9 cellular contexts compared by ENCODE assay signal in the genomic region with DNA sequence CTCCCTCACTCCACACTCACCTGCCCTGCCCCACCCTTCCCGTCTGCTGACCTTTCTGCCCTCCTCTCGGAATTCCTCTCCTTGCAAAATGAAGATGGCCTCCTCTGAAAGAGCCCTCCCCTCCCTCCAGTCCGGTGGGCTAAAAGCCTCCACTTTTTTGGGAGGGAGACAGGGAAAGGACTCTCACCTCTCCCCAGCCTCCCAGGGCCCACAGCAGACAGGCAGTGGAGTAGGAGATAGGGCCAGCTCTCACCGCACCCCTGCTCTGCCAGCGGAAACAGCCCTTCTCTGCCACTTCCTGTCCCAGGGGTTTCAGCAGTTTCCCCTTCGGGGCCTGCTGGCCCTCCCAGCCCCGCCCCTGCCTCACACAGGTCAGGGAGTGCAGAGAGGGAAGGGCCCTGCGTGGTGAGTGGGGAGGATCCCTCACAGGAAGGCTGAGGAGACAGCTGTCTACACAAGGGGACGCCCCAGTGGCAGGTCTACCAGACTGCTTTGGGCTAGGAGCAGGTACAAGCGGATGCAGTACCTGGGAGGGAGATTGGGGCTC. TPM values are rescaled to one million over a fixed set of nuclear protein-coding genes. Genes with fewer than 3 reads are reported as not detected.
A peak's percentile ranks its signal among the peaks of the same experiment; 100 is the strongest.
DNase-seq lines count a peak whose midpoint lies in the region; ATAC-seq, FAIRE-seq and TF ChIP-seq lines count a peak whose summit lies in the region.
"Had no signal": no experiment of that assay in that cellular context is flagged by ENCODE, and none has a peak within 500 bp of the region (broad histone marks: within the 10 kb centered on the region; RNA-seq: fewer than 3 reads in every experiment).

No MANE protein-coding gene starts in this region.

- no peak overlapping the region for H3K27ac Mint-ChIP-seq in glutamatergic neuron (ENCODE audit: unreplicated experiment)

- CTCF ChIA-PET in RWPE1 (lab: Yijun Ruan, JAX): no interaction called here

- no peak overlapping the region for H3K4me3 ChIP-seq in muscle layer of duodenum (ENCODE audit: low read depth in 1 of 2, low read length in 2 of 2)
- peak overlapping the region in 2 of 4 donors; percentile 6 to 21 for H3K4me3 ChIP-seq in upper lobe of left lung
- H3K4me3 ChIP-seq: tibial artery had no signal

- no peak for TF ChIP-seq CTCF in RWPE1 (conservative IDR thresholded peaks at IDR 0.05; ENCODE audit: low read depth)
- TF ChIP-seq CTCF in upper lobe of left lung (IDR thresholded peaks at IDR 0.05): no peak
- no peak for TF ChIP-seq CTCF in glutamatergic neuron (IDR thresholded peaks at IDR 0.05; ENCODE audit: partially characterized antibody, unreplicated experiment)

- no peaks in the 10 kb centered on the region for H3K4me1 Mint-ChIP-seq in glutamatergic neuron (ENCODE audit: low read depth, unreplicated experiment)

- no peak for TF ChIP-seq EP300 in upper lobe of left lung (IDR thresholded peaks at IDR 0.05)

- WGBS in upper lobe of left lung, 2 donors: 0 to 44% methylated on average over 1 to 10 of the region's 10 CpGs

- POLR2A ChIA-PET in RWPE1 (lab: Yijun Ruan, JAX; ENCODE audit: low non-redundant PET): no interaction called here

- H3K27me3 ChIP-seq in muscle layer of duodenum (ENCODE audit: low read depth, low read length): no peaks in the 10 kb centered on the region
- H3K27me3 ChIP-seq in upper lobe of left lung: no peaks in the 10 kb centered on the region
- H3K27me3 ChIP-seq: tibial artery had no signal

- no peak overlapping the region for H3K4me3 Mint-ChIP-seq in glutamatergic neuron (ENCODE audit: unreplicated experiment)

- H3K27ac ChIP-seq in RWPE1 (peak overlapping the region; percentile 45), muscle layer of duodenum (ENCODE audit: low read length) (peak overlapping the region; percentile 31), upper lobe of left lung (peak overlapping the region; percentile 62 to 81 (median 69))
- H3K27ac ChIP-seq: tibial artery had no signal

- H3K9me3 ChIP-seq in muscle layer of duodenum (ENCODE audit: control insufficient read depth in 1 of 2, low read length in 2 of 2) (no peaks in the 10 kb centered on the region), upper lobe of left lung (no peaks in the 10 kb centered on the region)
- H3K9me3 ChIP-seq: tibial artery had no signal

- peaks cover 0 to 2% of the 10 kb centered on the region in 2 donors for H3K4me1 ChIP-seq in muscle layer of duodenum (ENCODE audit: control insufficient read depth in 1 of 2, insufficient read depth in 2 of 2, low read length in 2 of 2)
- peaks cover 0 to 23% (median 14%) of the 10 kb centered on the region in 4 donors for H3K4me1 ChIP-seq in upper lobe of left lung
- H3K4me1 ChIP-seq: tibial artery had no signal

- DNase-seq in RWPE1 (ENCODE audit: low spot score) (no peak), activated gamma-delta T cell (lab: John Stamatoyannopoulos, UW) (peak; percentile 67), upper lobe of left lung (peak; percentile 71 to 74), glutamatergic neuron (no peak), RCC 7860 (ENCODE audit: low spot score) (no peak)

- H3K36me3 Mint-ChIP-seq in glutamatergic neuron (ENCODE audit: unreplicated experiment): no peaks in the 10 kb centered on the region

- FAIRE-seq in RCC 7860 (lab: Jason Lieb, UNC): no peak

- ATAC-seq in GM19043 (IDR thresholded peaks at IDR 0.05; ENCODE audit: low read depth, unreplicated experiment) (peak; percentile 99), HG03064 (IDR thresholded peaks at IDR 0.05; ENCODE audit: low read depth, unreplicated experiment) (peak; percentile 99), upper lobe of left lung (ENCODE audit: low FRiP score in 2 of 2) (peak; percentile 77 to 81)

- H3K36me3 ChIP-seq in muscle layer of duodenum (ENCODE audit: control insufficient read depth in 1 of 2, insufficient read depth in 2 of 2, low read length in 2 of 2) (no peaks in the 10 kb centered on the region), upper lobe of left lung (no peaks in the 10 kb centered on the region)
- H3K36me3 ChIP-seq: tibial artery had no signal

- no peak for TF ChIP-seq POLR2A in upper lobe of left lung (IDR thresholded peaks at IDR 0.05)

- no peaks in the 10 kb centered on the region for H3K27me3 Mint-ChIP-seq in glutamatergic neuron (ENCODE audit: unreplicated experiment)

- peaks cover 2% of the 10 kb centered on the region for H3K9me3 Mint-ChIP-seq in glutamatergic neuron (ENCODE audit: unreplicated experiment)

RNA-seq across cellular contexts. Expression of a gene that starts 18.2 kb away (rescaled TPM):
- 10 to 100 TPM; 13.6 to 31.0 (median 21.9) TPM for total RNA-seq in upper lobe of left lung
- 0.10 TPM for total RNA-seq in glutamatergic neuron (ENCODE audit: unreplicated experiment)

Comparison
In these comparisons a context has a peak if more than half of its experiments do, and no peak if none do; other contexts are left out.
1. DNase-seq: peak in activated gamma-delta T cell (single experiment) and upper lobe of left lung (2 of 2); none in RWPE1 (single experiment), glutamatergic neuron (single experiment) and RCC 7860 (single experiment).
2. RNA of a gene that starts 18.2 kb away (total RNA-seq): 13.6 to 31.0 TPM in upper lobe of left lung; 0.10 TPM in glutamatergic neuron (single experiment); every median in the first group is over 10 times any median in the second.
3. Peak in every context shown above with its lines, with median percentiles within 50 percentile points of each other: ATAC-seq and H3K27ac ChIP-seq.